ENCODE assay signal across 8 cellular contexts in the genomic region with DNA sequence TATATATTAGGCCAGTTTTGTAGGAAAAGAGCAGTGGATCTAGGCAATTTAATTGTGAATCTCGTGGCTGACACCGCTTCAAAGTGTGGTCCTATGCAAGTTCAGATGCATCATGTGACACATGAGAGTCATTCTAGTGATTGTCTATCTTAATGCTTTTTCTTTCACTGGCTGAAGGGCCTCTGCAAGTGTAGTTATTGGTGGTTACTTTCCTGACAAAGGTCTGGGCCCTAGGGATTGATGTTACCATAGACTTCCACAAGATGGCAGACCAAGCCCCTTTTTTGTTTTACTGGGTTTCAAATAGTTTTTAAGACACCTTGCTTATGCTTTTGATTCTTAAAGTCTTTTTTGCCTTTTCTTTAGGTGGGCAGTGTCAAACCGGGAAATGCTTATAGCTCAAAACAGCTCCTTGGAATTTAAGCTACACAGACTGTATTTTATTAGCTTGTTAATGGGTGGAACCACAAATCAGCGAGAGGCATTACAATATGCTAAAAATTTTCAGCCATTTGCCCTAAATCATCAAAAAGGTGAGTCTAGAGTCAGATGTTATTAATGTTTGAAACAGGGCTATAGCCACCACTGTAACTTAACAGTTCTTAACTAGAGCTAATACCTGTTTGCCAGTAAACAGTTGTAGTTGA. TPM values are rescaled to one million over a fixed set of nuclear protein-coding genes. Genes with fewer than 3 reads are reported as not detected.
DNase-seq lines count a peak whose midpoint lies in the region; ATAC-seq, FAIRE-seq and TF ChIP-seq lines count a peak whose summit lies in the region.

No MANE protein-coding gene starts in this region.

- H3K9me3 ChIP-seq in PC-9 (ENCODE audit: insufficient read depth, low read depth) (no peaks in the 10 kb centered on the region), left lung (no peaks in the 10 kb centered on the region)

- H3K9me2 ChIP-seq in PC-9 (ENCODE audit: insufficient read depth) = no peaks in the 10 kb centered on the region

- H4K20me1 ChIP-seq in PC-9 (ENCODE audit: insufficient read depth) = peaks cover 15% of the 10 kb centered on the region

- peaks cover 19% of the 10 kb centered on the region for H3K36me3 Mint-ChIP-seq in type B pancreatic cell

- DNase-seq in PC-9 (peak in 1 of 2 experiments; percentile 24), cerebellum (ENCODE audit: low spot score) (peak; percentile 61), left lung (no peak), type B pancreatic cell (ENCODE audit: extremely low spot score, unreplicated experiment) (no peak), mucosa of gallbladder (ENCODE audit: low spot score) (no peak)

- POLR2A ChIA-PET in PC-9 (lab: Charles Lee; ENCODE audit: unreplicated experiment) = no interaction called here

- peaks cover 11% of the 10 kb centered on the region; the same call in 1 of the 2 replicates for H3K36me3 ChIP-seq in PC-9 (ENCODE audit: low read depth)
- H3K36me3 ChIP-seq in left lung = peaks cover 0 to 41% of the 10 kb centered on the region in 2 donors

- H3K4me3 ChIP-seq in PC-9 (no peak overlapping the region), left lung (no peak overlapping the region)

- H3K27ac ChIP-seq in PC-9 (no peak overlapping the region), left lung (no peak overlapping the region)

- FAIRE-seq in A204.1 (lab: Jason Lieb, UNC) = peak; percentile 90
- peak; percentile 97 for FAIRE-seq in G401.6 (lab: Jason Lieb, UNC)

- H3K4me3 Mint-ChIP-seq in type B pancreatic cell = no peak overlapping the region

- CTCF ChIA-PET in PC-9 (lab: Charles Lee) = interaction anchor here (0.6 kb wide), 1 partner anchor 166 kb away, joined by 3 read pairs; no protein-coding TSS in a partner anchor

- ATAC-seq in HG03378 (IDR thresholded peaks at IDR 0.05; ENCODE audit: unreplicated experiment) = peak; percentile 62
- ATAC-seq in left lung = peak; percentile 72

- peak overlapping the region; percentile 9 for H3K27ac Mint-ChIP-seq in type B pancreatic cell

- no peak overlapping the region for H3K4me2 ChIP-seq in PC-9

- no TSS peak for BruUV-seq in PC-9 (replicated peaks; lab: Mats Ljungman, UMichigan)

- H3K4me1 ChIP-seq in PC-9 (replicated peaks; ENCODE audit: insufficient read depth) (no peaks in the 10 kb centered on the region), left lung (no peaks in the 10 kb centered on the region)

- H3K27me3 ChIP-seq in PC-9 (ENCODE audit: insufficient read depth, low read depth) (no peaks in the 10 kb centered on the region), left lung (no peaks in the 10 kb centered on the region)

- intact Hi-C loops in PC-9 (cut with micrococcal nuclease; ENCODE audit: unreplicated experiment) = no loop called here
- intact Hi-C loops in left lung (cut with DNase I) = no loop called here

- peak; percentile 78 for TF ChIP-seq CTCF in PC-9 (conservative IDR thresholded peaks at IDR 0.05)
- peak; percentile 46 to 70 for TF ChIP-seq CTCF in left lung (IDR thresholded peaks at IDR 0.05)
- TF ChIP-seq CTCF in type B pancreatic cell (conservative IDR thresholded peaks at IDR 0.05) = peak; percentile 83

- H3K4me1 Mint-ChIP-seq in type B pancreatic cell (ENCODE audit: unreplicated experiment) = peaks cover 7% of the 10 kb centered on the region

- H3K79me2 ChIP-seq in PC-9 (ENCODE audit: low read depth) = peaks cover 5% of the 10 kb centered on the region; the same call in 1 of the 2 replicates

- no peaks in the 10 kb centered on the region for H3K9me3 Mint-ChIP-seq in type B pancreatic cell

- no peak overlapping the region for H2AFZ ChIP-seq in PC-9

- H3K27me3 Mint-ChIP-seq in type B pancreatic cell = no peaks in the 10 kb centered on the region

- H3F3A ChIP-seq in PC-9 (ENCODE audit: insufficient read depth, low read depth) = peaks cover 11% of the 10 kb centered on the region; the same call in 1 of the 2 replicates

RNA-seq across cellular contexts. Expression of gene CD8A, which starts 25.9 kb away (rescaled TPM):
- total RNA-seq in PC-9 (2021) = 0.28 and 0.45 TPM in 2 replicates
- total RNA-seq in cerebellum = 1.5 TPM
- 1 to 10 TPM; 1.5 to 9.1 TPM for total RNA-seq in left lung
- total RNA-seq in type B pancreatic cell (ENCODE audit: low replicate concordance) = 0.17 and 0.34 TPM in 2 replicates
- total RNA-seq in mucosa of gallbladder = 11.3 TPM

RNA-seq across cellular contexts. Expression of gene RMND5A, which starts 44.7 kb away (rescaled TPM):
- 27.2 and 39.3 TPM in 2 replicates for total RNA-seq in PC-9 (2021)
- total RNA-seq in cerebellum = 45.8 TPM
- 10 to 100 TPM; 25.4 to 27.8 TPM for total RNA-seq in left lung
- 43.7 and 45.0 TPM in 2 replicates for total RNA-seq in type B pancreatic cell (ENCODE audit: low replicate concordance)
- 38.0 TPM for total RNA-seq in mucosa of gallbladder
